9 cellular contexts compared by ENCODE assay signal in the genomic region with DNA sequence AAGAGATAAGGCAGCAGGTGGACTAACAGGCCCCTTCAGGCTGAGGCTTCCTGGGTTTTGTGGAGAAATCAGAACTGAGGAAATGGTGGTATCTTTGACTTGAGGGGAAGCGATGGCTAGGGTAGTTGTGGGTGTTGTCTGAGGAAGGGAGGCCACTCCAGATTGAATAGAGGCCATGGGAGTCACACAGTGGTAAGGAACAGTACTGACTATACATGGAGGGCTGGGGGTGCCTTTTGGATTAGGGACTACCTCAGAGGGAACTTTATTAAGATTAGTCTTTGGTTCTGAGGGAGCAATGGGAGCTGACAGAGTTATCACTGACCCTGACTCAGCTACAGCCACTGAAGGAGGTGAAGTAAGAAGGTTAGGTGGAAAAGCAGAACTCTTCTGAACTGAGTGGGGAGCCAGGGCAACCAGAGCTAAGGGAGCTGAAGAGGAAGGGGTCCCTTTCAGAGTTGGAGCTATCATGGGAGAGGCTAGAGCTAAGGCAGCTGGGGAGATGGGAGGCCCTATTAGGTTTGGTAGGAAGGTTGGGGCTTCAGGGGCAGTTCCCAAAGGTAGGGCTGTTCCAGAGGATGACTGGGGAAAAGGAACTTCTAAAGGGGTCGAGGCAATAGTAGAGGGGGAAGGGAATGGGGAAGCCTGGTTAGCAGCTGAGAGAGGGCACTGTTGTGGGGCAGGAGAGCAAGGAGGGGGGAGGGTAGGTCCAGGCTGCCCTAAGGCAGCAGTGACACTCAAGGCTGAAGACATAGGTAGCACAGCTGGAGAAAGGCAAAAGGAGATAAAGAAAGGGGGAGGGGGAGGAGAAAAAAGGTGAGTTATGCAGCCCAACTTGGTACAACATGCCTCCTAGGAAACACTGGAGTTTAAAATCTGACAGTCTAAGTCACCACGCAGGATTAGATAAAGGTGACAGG. TPM values are rescaled to one million over a fixed set of nuclear protein-coding genes. Genes with fewer than 3 reads are reported as not detected.
DNase-seq lines count a peak whose midpoint lies in the region; ATAC-seq lines count a peak whose summit lies in the region.
"Had no signal": no experiment of that assay in that cellular context is flagged by ENCODE, and none has a peak within 500 bp of the region (broad histone marks: within the 10 kb centered on the region; RNA-seq: fewer than 3 reads in every experiment).

No MANE protein-coding gene starts in this region.

- no peak overlapping the region for H2BK5ac ChIP-seq in mesendoderm (ENCODE audit: low read length)

- no peak overlapping the region for H2BK15ac ChIP-seq in mesendoderm (replicated peaks; ENCODE audit: low read depth)

- POLR2A ChIA-PET in activated naive CD8-positive, alpha-beta T cell treated with anti-CD3 and anti-CD28 coated beads, Interleukin-2, amount 10 ng/mL, durations not matched to agents 7 days and 5 days (lab: Charles Lee) = interaction anchor here (1.9 to 8.9 kb wide), 2 partner anchors 11 to 34 kb away, joined by 4 to 105 read pairs; a partner anchor contains a TSS

- peaks cover 10% of the 10 kb centered on the region for H3K36me3 Mint-ChIP-seq in IgD-negative memory B cell
- H3K36me3 Mint-ChIP-seq in activated naive CD8-positive, alpha-beta T cell treated with anti-CD3 and anti-CD28 coated beads, Interleukin-2, amount 10 ng/mL, durations not matched to agents 7 days and 5 days = peaks cover 49% of the 10 kb centered on the region

- H3K27ac Mint-ChIP-seq in IgD-negative memory B cell = peak overlapping the region; percentile 79 to 87 (median 84)
- H3K27ac Mint-ChIP-seq in activated naive CD8-positive, alpha-beta T cell treated with anti-CD3 and anti-CD28 coated beads, Interleukin-2, amount 10 ng/mL, durations not matched to agents 7 days and 5 days = peak overlapping the region; percentile 86

- peak overlapping the region; percentile 8 for H3K56ac ChIP-seq in mesendoderm (ENCODE audit: low read length)

- no peak overlapping the region for H3K23ac ChIP-seq in mesendoderm (ENCODE audit: low read length)

- no CpG with 5 or more reads among the region's 3 CpGs for WGBS in mesendoderm (ENCODE audit: extremely low coverage, insufficient coverage, low lambda C conversion rate)

- no peak overlapping the region for H3K4ac ChIP-seq in mesendoderm (ENCODE audit: low read depth, low read length)

- H2BK120ac ChIP-seq in mesendoderm (ENCODE audit: low read depth, low read length) = no peak overlapping the region

- peak overlapping the region; percentile 11; the same call in 1 of the 2 replicates for H3K9ac ChIP-seq in BLaER1
- H3K9ac ChIP-seq in mesendoderm (ENCODE audit: low read length) = peak overlapping the region; percentile 62

- peaks cover 78% of the 10 kb centered on the region for H3K79me2 ChIP-seq in mesendoderm (ENCODE audit: control insufficient read depth, insufficient read depth, low read length)

- peaks cover 55 to 66% (median 63%) of the 10 kb centered on the region in 3 donors for H3K4me1 Mint-ChIP-seq in IgD-negative memory B cell
- peaks cover 68% of the 10 kb centered on the region for H3K4me1 Mint-ChIP-seq in activated naive CD8-positive, alpha-beta T cell treated with anti-CD3 and anti-CD28 coated beads, Interleukin-2, amount 10 ng/mL, durations not matched to agents 7 days and 5 days

- no peak overlapping the region for H2AK5ac ChIP-seq in mesendoderm (ENCODE audit: low read length)

- no peak overlapping the region for H4K8ac ChIP-seq in mesendoderm (ENCODE audit: low read depth, low read length)

- H3K9me3 ChIP-seq in BLaER1 = no peaks in the 10 kb centered on the region

- H3K4me3 ChIP-seq in BLaER1 (peak overlapping the region; percentile 92), mesendoderm (ENCODE audit: low read length) (no peak overlapping the region)

- H3K18ac ChIP-seq in mesendoderm (ENCODE audit: low read length) = no peak overlapping the region

- peaks cover 27% of the 10 kb centered on the region for H3K79me1 ChIP-seq in mesendoderm (ENCODE audit: low read length)

- no peak for ATAC-seq in activated naive CD8-positive, alpha-beta T cell treated with anti-CD3 and anti-CD28 coated beads, Interleukin-2, amount 10 ng/mL, durations not matched to agents 7 days and 5 days (ENCODE audit: low read depth)
- ATAC-seq in HG02759 (IDR thresholded peaks at IDR 0.05; ENCODE audit: unreplicated experiment) = no peak

- H4K20me1 ChIP-seq in BLaER1 = peaks cover 86% of the 10 kb centered on the region

- H3K4me1 ChIP-seq in BLaER1 (peaks cover 74% of the 10 kb centered on the region), mesendoderm (ENCODE audit: control insufficient read depth, low read depth, low read length) (peaks cover 20% of the 10 kb centered on the region)

- DNase-seq in activated naive CD8-positive, alpha-beta T cell treated with anti-CD3 and anti-CD28 coated beads, Interleukin-2, amount 10 ng/mL, durations not matched to agents 7 days and 5 days = no peak
- DNase-seq in mesendoderm (peak; percentile 82), medulla oblongata (ENCODE audit: extremely low spot score) (no peak), NCI-H510A (lab: John Stamatoyannopoulos, UW) (no peak), UCSD-AML1 (lab: John Stamatoyannopoulos, UW; ENCODE audit: unreplicated experiment) (no peak)
- DNase-seq: T-helper 9 cell had no signal

- H3K4me3 Mint-ChIP-seq in IgD-negative memory B cell = peak overlapping the region in 3 of 4 donors; percentile 15 to 80 (median 63)
- H3K4me3 Mint-ChIP-seq in activated naive CD8-positive, alpha-beta T cell treated with anti-CD3 and anti-CD28 coated beads, Interleukin-2, amount 10 ng/mL, durations not matched to agents 7 days and 5 days = peak overlapping the region; percentile 97

- H4K5ac ChIP-seq in mesendoderm (ENCODE audit: low read length) = no peak overlapping the region

- H3K27ac ChIP-seq in BLaER1 (peak overlapping the region; percentile 58), mesendoderm (ENCODE audit: low read depth, low read length) (no peak overlapping the region)

- H3K4me2 ChIP-seq in BLaER1 (peak overlapping the region; percentile 95), mesendoderm (ENCODE audit: low read length) (peak overlapping the region; percentile 64)

- no peaks in the 10 kb centered on the region for H3K9me3 Mint-ChIP-seq in IgD-negative memory B cell
- no peaks in the 10 kb centered on the region for H3K9me3 Mint-ChIP-seq in activated naive CD8-positive, alpha-beta T cell treated with anti-CD3 and anti-CD28 coated beads, Interleukin-2, amount 10 ng/mL, durations not matched to agents 7 days and 5 days

- H3K36me3 ChIP-seq in BLaER1 (peaks cover 64% of the 10 kb centered on the region), mesendoderm (ENCODE audit: control insufficient read depth, insufficient read depth, low read length) (peaks cover 7% of the 10 kb centered on the region)

- H3K27me3 ChIP-seq in BLaER1 (no peaks in the 10 kb centered on the region), mesendoderm (ENCODE audit: insufficient read depth, low read length, poor library complexity) (no peaks in the 10 kb centered on the region)

- no peaks in the 10 kb centered on the region for H3K27me3 Mint-ChIP-seq in IgD-negative memory B cell
- H3K27me3 Mint-ChIP-seq in activated naive CD8-positive, alpha-beta T cell treated with anti-CD3 and anti-CD28 coated beads, Interleukin-2, amount 10 ng/mL, durations not matched to agents 7 days and 5 days = no peaks in the 10 kb centered on the region

RNA-seq across cellular contexts. Expression of a gene that starts 4.1 kb away (rescaled TPM):
- 1,127 TPM for polyA plus RNA-seq in IgD-negative memory B cell
- total RNA-seq in activated naive CD8-positive, alpha-beta T cell treated with anti-CD3 and anti-CD28 coated beads, Interleukin-2, amount 10 ng/mL, durations not matched to agents 7 days and 5 days = 100 to 1,000 TPM; 878 to 882 TPM
- polyA plus RNA-seq in mesendoderm (2013, experiment 1 of 2) = 2,191 TPM
- 2,194 TPM for polyA plus RNA-seq in mesendoderm (2013, experiment 2 of 2)

RNA-seq across cellular contexts. Expression of a gene that starts 31.2 kb away (rescaled TPM):
- 38.0 TPM for polyA plus RNA-seq in IgD-negative memory B cell
- 10 to 100 TPM; 52.5 to 56.1 TPM for total RNA-seq in activated naive CD8-positive, alpha-beta T cell treated with anti-CD3 and anti-CD28 coated beads, Interleukin-2, amount 10 ng/mL, durations not matched to agents 7 days and 5 days
- 25.7 TPM for polyA plus RNA-seq in mesendoderm (2013, experiment 1 of 2)
- polyA plus RNA-seq in mesendoderm (2013, experiment 2 of 2) = 26.3 TPM

RNA-seq across cellular contexts. Expression of a gene that starts 32.9 kb away (rescaled TPM):
- polyA plus RNA-seq in IgD-negative memory B cell = 246 TPM
- total RNA-seq in activated naive CD8-positive, alpha-beta T cell treated with anti-CD3 and anti-CD28 coated beads, Interleukin-2, amount 10 ng/mL, durations not matched to agents 7 days and 5 days = 100 to 1,000 TPM; 210 to 217 TPM
- polyA plus RNA-seq in mesendoderm (2013, experiment 1 of 2) = 469 TPM
- polyA plus RNA-seq in mesendoderm (2013, experiment 2 of 2) = 463 TPM

RNA-seq across cellular contexts. Expression of a gene that starts 42.2 kb away (rescaled TPM):
- 1.7 TPM for polyA plus RNA-seq in IgD-negative memory B cell
- total RNA-seq in activated naive CD8-positive, alpha-beta T cell treated with anti-CD3 and anti-CD28 coated beads, Interleukin-2, amount 10 ng/mL, durations not matched to agents 7 days and 5 days = 1 to 10 TPM; 1.9 to 2.4 TPM
- polyA plus RNA-seq in mesendoderm (2013, experiment 1 of 2) = 2.9 TPM
- polyA plus RNA-seq in mesendoderm (2013, experiment 2 of 2) = 2.5 TPM
